Comparison of ENCODE assay signal across 8 cellular contexts in the genomic region with DNA sequence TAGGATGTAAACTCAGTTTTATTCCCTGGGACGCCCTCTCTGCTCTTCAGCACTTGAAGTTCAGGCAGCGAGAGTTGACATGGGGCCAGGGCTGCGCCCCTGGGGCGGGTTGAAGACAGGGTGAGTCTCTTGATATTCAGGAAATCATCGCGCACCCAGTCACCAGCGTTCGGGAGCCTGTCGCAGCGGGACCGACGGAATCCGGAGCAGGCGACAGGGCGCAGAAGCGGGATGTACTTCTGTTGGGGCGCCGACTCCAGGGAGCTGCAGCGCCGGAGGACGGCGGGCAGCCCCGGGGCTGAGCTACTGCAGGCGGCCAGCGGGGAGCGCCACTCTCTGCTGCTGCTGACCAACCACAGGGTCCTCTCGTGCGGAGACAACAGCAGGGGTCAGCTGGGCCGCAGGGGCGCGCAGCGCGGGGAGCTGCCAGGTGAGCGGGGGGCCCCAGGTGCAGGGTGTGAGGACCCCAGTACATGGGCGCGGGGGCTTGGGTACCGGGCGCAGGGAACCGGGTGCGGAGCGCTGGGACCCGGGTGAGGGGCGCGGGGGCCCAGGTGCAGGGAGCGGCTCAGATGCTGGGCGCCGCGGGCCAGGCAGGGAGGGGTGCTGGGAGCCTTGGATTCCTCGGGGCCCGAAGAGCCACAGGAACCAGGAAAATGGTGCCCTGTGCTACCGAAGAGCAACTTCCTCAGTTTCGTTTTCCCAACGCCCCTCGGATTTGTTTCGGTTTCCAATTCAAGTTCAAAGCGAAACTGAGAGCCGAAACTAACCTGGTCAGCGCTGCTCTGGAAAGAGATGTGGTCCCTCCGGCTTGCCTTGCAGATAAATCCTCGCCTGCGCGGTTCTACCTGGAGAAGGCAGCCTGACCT. TPM values are rescaled to one million over a fixed set of nuclear protein-coding genes. Genes with fewer than 3 reads are reported as not detected.
A peak's percentile ranks its signal among the peaks of the same experiment; 100 is the strongest.
DNase-seq lines count a peak whose midpoint lies in the region; ATAC-seq and TF ChIP-seq lines count a peak whose summit lies in the region.

Gene HERC6 (plus strand): TSS at position 162 of the 869 bp plus-strand sequence. CDS start 70 bp downstream, at position 232.

- peak within 1 kb of the TSS; percentile 97 for H3K4me2 ChIP-seq in IMR-90 (ENCODE audit: low read depth, low read length)

- H2AK5ac ChIP-seq in IMR-90 (ENCODE audit: low read depth, low read length), result no peak within 1 kb of the TSS

- dilution Hi-C loops in IMR-90 (cut with HindIII; ENCODE audit: low sequenced_read_pairs, unreplicated experiment), result no loop called here

- TF ChIP-seq RAD21 in IMR-90 (IDR thresholded peaks at IDR 0.05; ENCODE audit: low read length), result no peak

- no peak within 1 kb of the TSS for H3K18ac ChIP-seq in IMR-90 (ENCODE audit: low read depth, low read length)

- peaks cover 5% of the 10 kb centered on the region for H3K27me3 ChIP-seq in IMR-90 (ENCODE audit: control insufficient read depth, insufficient read depth, low read length)

- TF ChIP-seq CTCF in IMR-90 (conservative IDR thresholded peaks at IDR 0.05; ENCODE audit: low read depth, low read length), result peak; percentile 54
- peak; percentile 56 for TF ChIP-seq CTCF in fibroblast of pulmonary artery (IDR thresholded peaks at IDR 0.05; ENCODE audit: low read length, missing control alignments)
- peak; percentile 76 for TF ChIP-seq CTCF in natural killer cell (IDR thresholded peaks at IDR 0.05)

- peak within 1 kb of the TSS; percentile 96; the same call in 1 of the 2 replicates for H3K23ac ChIP-seq in IMR-90 (ENCODE audit: low read depth, low read length)

- H4K20me1 ChIP-seq in IMR-90 (ENCODE audit: insufficient read depth, low read length), result no peaks in the 10 kb centered on the region

- peak within 1 kb of the TSS in 1 of 2 experiments; percentile 56; a peak in 1 of 4 replicates for H4K8ac ChIP-seq in IMR-90 (ENCODE audit: low read depth in 2 of 2, low read length in 2 of 2)

- no peak within 1 kb of the TSS for H2BK5ac ChIP-seq in IMR-90 (ENCODE audit: low read depth, low read length, poor library complexity, severe bottlenecking)

- H3K27me3 Mint-ChIP-seq in activated T-helper 2 cell treated with anti-CD3 and anti-CD28 coated beads, Interferon-gamma antibody, Interleukin-2, Interleukin-4, amounts not matched to agents 10 μg/mL and 5 μg/mL and 100 μg/mL, durations not matched to agents 14 hours and 24 hours and 36 hours (ENCODE audit: low read depth), result no peaks in the 10 kb centered on the region
- no peaks in the 10 kb centered on the region for H3K27me3 Mint-ChIP-seq in natural killer cell (ENCODE audit: low read depth in 2 of 2)

- DNase-seq in DMS53 treated with DMSO at 0.1 percent for 48 hours (lab: John Stamatoyannopoulos, UW; ENCODE audit: unreplicated experiment) (peak; percentile 83), IMR-90 (peak; percentile 78), RPMI7951 (ENCODE audit: low read depth) (peak; percentile 91), fibroblast of pulmonary artery (ENCODE audit: low read depth) (peak; percentile 83), natural killer cell (peak; percentile 64)
- DNase-seq in activated T-helper 2 cell treated with anti-CD3 and anti-CD28 coated beads, Interferon-gamma antibody, Interleukin-2, Interleukin-4, amounts not matched to agents 10 μg/mL and 5 μg/mL and 100 μg/mL, durations not matched to agents 14 hours and 24 hours and 36 hours (ENCODE audit: low spot score), result peak; percentile 83
- peak; percentile 46 to 82 (median 64) for DNase-seq in stimulated activated naive CD4-positive, alpha-beta T cell (lab: John Stamatoyannopoulos, UW)

- no peak within 1 kb of the TSS for H4K91ac ChIP-seq in IMR-90 (ENCODE audit: insufficient read depth, low read depth, low read length)

- intact Hi-C loops in IMR-90 (cut with micrococcal nuclease), result loop anchor here (1.0 to 10.0 kb wide), 4 partner anchors 77 to 344 kb away; partner anchors contain the start of gene PPM1K
- intact Hi-C loops in activated T-helper 2 cell treated with anti-CD3 and anti-CD28 coated beads, Interferon-gamma antibody, Interleukin-2, Interleukin-4, amounts not matched to agents 10 μg/mL and 5 μg/mL and 100 μg/mL, durations not matched to agents 14 hours and 24 hours and 36 hours (cut with micrococcal nuclease), result loop anchor here (1.0 to 10.0 kb wide), 4 partner anchors 58 to 374 kb away; partner anchors contain the start of genes PKD2, PPM1K and PYURF
- intact Hi-C loops in natural killer cell (cut with micrococcal nuclease), result loop anchor here (1.0 to 10.0 kb wide), 3 partner anchors 78 to 136 kb away; partner anchors contain the start of gene HERC5

- peaks cover 32% of the 10 kb centered on the region for H3K4me1 Mint-ChIP-seq in activated T-helper 2 cell treated with anti-CD3 and anti-CD28 coated beads, Interferon-gamma antibody, Interleukin-2, Interleukin-4, amounts not matched to agents 10 μg/mL and 5 μg/mL and 100 μg/mL, durations not matched to agents 14 hours and 24 hours and 36 hours (ENCODE audit: low read depth)
- H3K4me1 Mint-ChIP-seq in natural killer cell, result peaks cover 16 to 21% of the 10 kb centered on the region in 2 donors

- in situ Hi-C loops in IMR-90 (cut with MboI; ENCODE audit: low sequenced_read_pairs), result loop anchor here (10.0 kb wide), 1 partner anchor 136 kb away; no protein-coding TSS in a partner anchor

- peak within 1 kb of the TSS; percentile 83 for H3K4me3 Mint-ChIP-seq in activated T-helper 2 cell treated with anti-CD3 and anti-CD28 coated beads, Interferon-gamma antibody, Interleukin-2, Interleukin-4, amounts not matched to agents 10 μg/mL and 5 μg/mL and 100 μg/mL, durations not matched to agents 14 hours and 24 hours and 36 hours (ENCODE audit: low read depth)
- peak within 1 kb of the TSS; percentile 96 for H3K4me3 Mint-ChIP-seq in natural killer cell

- H3K9ac ChIP-seq in IMR-90 (ENCODE audit: low read depth, low read length), result peak within 1 kb of the TSS; percentile 61

- H2BK20ac ChIP-seq in IMR-90 (ENCODE audit: low read depth, low read length), result 0 out of 2 replicates have a peak within 1 kb of the TSS, but pooled peaks have one; percentile 52

- H3K79me1 ChIP-seq in IMR-90 (ENCODE audit: low read depth in 1 of 2, low read length in 2 of 2), result no peaks in the 10 kb centered on the region

- H2BK120ac ChIP-seq in IMR-90 (ENCODE audit: low read depth, low read length), result peak within 1 kb of the TSS; percentile 30; the same call in 1 of the 2 replicates

- H3K4me3 ChIP-seq in IMR-90 (ENCODE audit: insufficient read depth, low read depth, low read length), result peak within 1 kb of the TSS; percentile 66
- H3K4me3 ChIP-seq in fibroblast of pulmonary artery (replicated peaks; ENCODE audit: low read depth, low read length), result peak within 1 kb of the TSS; percentile 85

- H2BK15ac ChIP-seq in IMR-90 (ENCODE audit: low read depth, low read length), result no peak within 1 kb of the TSS

- no peak within 1 kb of the TSS for H3K56ac ChIP-seq in IMR-90 (ENCODE audit: extremely low read depth, insufficient read depth, low read length)

- no peaks in the 10 kb centered on the region for H3K9me3 ChIP-seq in IMR-90 (ENCODE audit: control insufficient read depth, insufficient read depth, low read length)

- no peaks in the 10 kb centered on the region for H3K9me1 ChIP-seq in IMR-90 (ENCODE audit: insufficient read depth, low read length)

- CTCF ChIA-PET in IMR-90 (lab: Yijun Ruan, JAX), result interaction anchor here (0.6 to 1.3 kb wide), 9 partner anchors 8 to 679 kb away, joined by 3 to 5 read pairs (median 4); no protein-coding TSS in a partner anchor

- no peaks in the 10 kb centered on the region for H3K36me3 ChIP-seq in IMR-90 (ENCODE audit: control insufficient read depth, insufficient read depth, low read length)

- BruUV-seq in IMR-90 (replicated peaks; lab: Mats Ljungman, UMichigan), result no TSS peak

- H3K4me1 ChIP-seq in IMR-90 (ENCODE audit: control insufficient read depth, insufficient read depth, low read length), result no peaks in the 10 kb centered on the region

- peak within 1 kb of the TSS; percentile 95 for H2AK9ac ChIP-seq in IMR-90 (replicated peaks; ENCODE audit: low read depth, low read length, poor library complexity)

- TF ChIP-seq POLR2A in IMR-90 (IDR thresholded peaks at IDR 0.05; ENCODE audit: low read depth, low read length), result no peak

- peak within 1 kb of the TSS; percentile 99 for H2AFZ ChIP-seq in IMR-90 (replicated peaks; ENCODE audit: low read length, poor library complexity)

- H3K14ac ChIP-seq in IMR-90 (replicated peaks; ENCODE audit: low read depth, low read length), result peak within 1 kb of the TSS; percentile 88; the same call in 1 of the 2 replicates

- peak within 1 kb of the TSS; percentile 67; the same call in 1 of the 2 replicates for H3K4ac ChIP-seq in IMR-90 (ENCODE audit: low read depth, low read length)

- 1% methylated on average over 38 of the region's 62 CpGs; no CpG with 5 or more reads in 1 of the 2 experiments for WGBS in IMR-90 (ENCODE audit: extremely low coverage in 2 of 2, insufficient read length in 1 of 2), 2 experiments

- POLR2A ChIA-PET in IMR-90 (lab: Charles Lee; ENCODE audit: unreplicated experiment), result no interaction called here

- peaks cover 10% of the 10 kb centered on the region for H3K9me3 Mint-ChIP-seq in activated T-helper 2 cell treated with anti-CD3 and anti-CD28 coated beads, Interferon-gamma antibody, Interleukin-2, Interleukin-4, amounts not matched to agents 10 μg/mL and 5 μg/mL and 100 μg/mL, durations not matched to agents 14 hours and 24 hours and 36 hours
- no peaks in the 10 kb centered on the region for H3K9me3 Mint-ChIP-seq in natural killer cell

- peak; percentile 80 for ATAC-seq in GM21529 (IDR thresholded peaks at IDR 0.05; ENCODE audit: unreplicated experiment)
- ATAC-seq in IMR-90 (ENCODE audit: low read depth), result peak; percentile 99
- peak; percentile 81 to 88 (median 83) for ATAC-seq in natural killer cell

- peak within 1 kb of the TSS; percentile 3; the same call in 1 of the 2 replicates for H4K5ac ChIP-seq in IMR-90 (ENCODE audit: low read depth, low read length)

- peak within 1 kb of the TSS; percentile 71 for H3K27ac Mint-ChIP-seq in activated T-helper 2 cell treated with anti-CD3 and anti-CD28 coated beads, Interferon-gamma antibody, Interleukin-2, Interleukin-4, amounts not matched to agents 10 μg/mL and 5 μg/mL and 100 μg/mL, durations not matched to agents 14 hours and 24 hours and 36 hours
- peak within 1 kb of the TSS; percentile 92 to 97 for H3K27ac Mint-ChIP-seq in natural killer cell

- H3K36me3 Mint-ChIP-seq in activated T-helper 2 cell treated with anti-CD3 and anti-CD28 coated beads, Interferon-gamma antibody, Interleukin-2, Interleukin-4, amounts not matched to agents 10 μg/mL and 5 μg/mL and 100 μg/mL, durations not matched to agents 14 hours and 24 hours and 36 hours (ENCODE audit: low read depth), result peaks cover 17% of the 10 kb centered on the region
- H3K36me3 Mint-ChIP-seq in natural killer cell, result no peaks in the 10 kb centered on the region

- H3K27ac ChIP-seq in IMR-90 (ENCODE audit: insufficient read depth, low read length), result peak within 1 kb of the TSS; percentile 27

RNA-seq across cellular contexts. Expression of gene HERC6, which starts in this region (rescaled TPM):
- total RNA-seq in IMR-90 (2012; rRNA removed) (0.83 and 1.6 TPM in 2 replicates), natural killer cell (10 to 100 TPM in 2 of 3 donors, 1 to 10 TPM in 1; 8.3 to 18.0 (median 17.5) TPM)
- 0.39 and 0.53 TPM in 2 replicates for polyA plus RNA-seq in IMR-90 (2012; rRNA removed)
- 0.27 and 0.43 TPM in 2 replicates for polyA plus RNA-seq in IMR-90 (2012; cell fraction: cytosol; rRNA removed)
- 0.09 and 0.55 TPM in 2 replicates for polyA plus RNA-seq in IMR-90 (2012; cell fraction: nucleus; rRNA removed; ENCODE audit: low replicate concordance)
- total RNA-seq in RPMI7951 (2014; rRNA removed; shearing (Covaris generic)), result 6.8 and 13.7 TPM in 2 replicates
- 3.3 and 3.7 TPM in 2 replicates for total RNA-seq in activated T-helper 2 cell treated with anti-CD3 and anti-CD28 coated beads, Interferon-gamma antibody, Interleukin-2, Interleukin-4, amounts not matched to agents 10 μg/mL and 5 μg/mL and 100 μg/mL, durations not matched to agents 14 hours and 24 hours and 36 hours

Comparison
In these comparisons a context has a peak if more than half of its experiments do, and no peak if none do; other contexts are left out.
1. Peak in every context shown above with its lines: DNase-seq, ATAC-seq, H3K4me3 ChIP-seq and H3K27ac ChIP-seq.